17 cellular contexts compared by ENCODE assay signal in the genomic region with DNA sequence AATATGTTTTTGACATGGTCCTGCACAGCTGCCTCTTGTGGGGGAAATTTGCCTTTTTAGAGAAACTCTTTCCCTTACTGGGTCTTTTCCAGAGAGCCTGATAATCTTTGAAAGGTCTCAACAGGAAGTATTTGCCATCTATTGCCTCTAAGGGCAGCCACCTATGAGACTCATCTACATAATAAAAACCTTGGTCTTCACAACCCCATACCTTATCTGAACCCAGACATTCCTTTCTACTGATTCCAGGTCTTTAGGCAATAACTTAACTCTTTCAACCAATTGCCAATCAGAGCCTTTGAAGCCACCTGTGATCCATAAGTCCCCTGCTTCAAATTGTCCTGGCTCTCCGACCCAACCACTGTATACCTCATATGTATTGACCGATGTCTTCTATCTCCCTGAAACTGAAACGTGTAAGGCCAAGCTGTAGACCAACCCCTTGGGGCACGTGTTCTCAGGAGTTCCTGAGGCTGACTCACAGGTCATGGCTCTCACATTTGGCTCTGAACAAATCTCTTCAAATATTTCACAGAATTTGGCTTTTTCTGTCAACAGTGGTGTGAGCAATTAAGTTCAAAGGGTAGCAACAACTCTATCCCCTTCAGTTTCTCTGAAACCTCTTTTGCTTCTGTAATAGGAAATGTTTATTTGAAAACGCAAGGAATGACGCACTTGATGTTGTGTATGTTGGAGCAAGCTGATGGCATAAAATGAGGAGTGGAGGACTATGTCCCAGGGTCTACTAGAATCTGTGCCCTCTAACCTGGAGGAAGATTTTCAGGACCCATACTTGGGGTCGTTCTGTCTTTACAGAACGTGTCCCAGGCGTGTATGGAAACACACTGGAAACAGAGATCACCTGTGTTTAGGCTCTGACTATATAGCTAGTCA. TPM values are rescaled to one million over a fixed set of nuclear protein-coding genes. Genes with fewer than 3 reads are reported as not detected.
A peak's percentile ranks its signal among the peaks of the same experiment; 100 is the strongest.
DNase-seq lines count a peak whose midpoint lies in the region; ATAC-seq and TF ChIP-seq lines count a peak whose summit lies in the region.
"Had no signal": no experiment of that assay in that cellular context is flagged by ENCODE, and none has a peak within 500 bp of the region (broad histone marks: within the 10 kb centered on the region; RNA-seq: fewer than 3 reads in every experiment).

No MANE protein-coding gene starts in this region.

- H4K5ac ChIP-seq in IMR-90 (ENCODE audit: low read depth, low read length): no peak overlapping the region

- H3K18ac ChIP-seq in IMR-90 (ENCODE audit: low read depth, low read length): no peak overlapping the region

- TF ChIP-seq CTCF in Caco-2 (IDR thresholded peaks at IDR 0.05; ENCODE audit: insufficient read depth in 1 of 2, low read depth in 1 of 2, low read length in 1 of 2, severe bottlenecking in 1 of 2, unreplicated experiment in 1 of 2) (no peak), IMR-90 (conservative IDR thresholded peaks at IDR 0.05; ENCODE audit: low read depth, low read length) (no peak), mammary epithelial cell (conservative IDR thresholded peaks at IDR 0.05 in 1 of 2, IDR thresholded peaks at IDR 0.05 in 1 of 2; ENCODE audit: extremely low read depth in 1 of 2, insufficient read depth in 1 of 2, low read depth in 1 of 2, low read length in 2 of 2) (no peak), stomach (IDR thresholded peaks at IDR 0.05) (no peak), psoas muscle (IDR thresholded peaks at IDR 0.05) (no peak)

- no peak overlapping the region for H2BK20ac ChIP-seq in IMR-90 (ENCODE audit: low read depth, low read length)

- peak overlapping the region; percentile 46 for H3K27ac Mint-ChIP-seq in Caco-2 (ENCODE audit: unreplicated experiment)
- H3K27ac Mint-ChIP-seq: activated CD4-positive, alpha-beta T cell treated with anti-CD3 and anti-CD28 coated beads for 36 hours had no signal

- POLR2A ChIA-PET in Caco-2 (lab: Charles Lee): no interaction called here
- POLR2A ChIA-PET in IMR-90 (lab: Charles Lee; ENCODE audit: unreplicated experiment): no interaction called here

- ATAC-seq in IMR-90 (ENCODE audit: low read depth): peak; percentile 53
- ATAC-seq in psoas muscle: no peak
- ATAC-seq in HG02759 (IDR thresholded peaks at IDR 0.05; ENCODE audit: unreplicated experiment): no peak
- ATAC-seq: activated CD4-positive, alpha-beta T cell treated with anti-CD3 and anti-CD28 coated beads for 36 hours had no signal

- no peak for TF ChIP-seq RAD21 in IMR-90 (IDR thresholded peaks at IDR 0.05; ENCODE audit: low read length)

- peak; percentile 49 to 51 for DNase-seq in Caco-2
- peak; percentile 31 for DNase-seq in IMR-90
- DNase-seq in mammary epithelial cell: peak; percentile 37
- DNase-seq in kidney tubule cell (ENCODE audit: low spot score): peak; percentile 59
- no peak for DNase-seq in stomach
- no peak for DNase-seq in psoas muscle
- no peak for DNase-seq in effector CD4-positive, alpha-beta T cell
- DNase-seq: activated CD4-positive, alpha-beta T cell treated with anti-CD3 and anti-CD28 coated beads for 36 hours; activated T-cell treated with anti-CD3 and anti-CD28 coated beads, Interleukin-2, amount 50 U/mL, for 1 hour; erythroblast; H9; NCI-H187; NCI-H748 treated with DMSO at 0.1 percent for 48 hours; stimulated activated naive CD4-positive, alpha-beta T cell; T-helper 2 cell had no signal

- H3K27ac ChIP-seq in IMR-90 (ENCODE audit: insufficient read depth, low read length): no peak overlapping the region
- no peak overlapping the region for H3K27ac ChIP-seq in mammary epithelial cell (ENCODE audit: insufficient read depth, low read depth, low read length)
- no peak overlapping the region for H3K27ac ChIP-seq in stomach
- no peak overlapping the region for H3K27ac ChIP-seq in psoas muscle
- H3K27ac ChIP-seq: skin epidermis had no signal

- H4K8ac ChIP-seq in IMR-90 (ENCODE audit: low read depth in 2 of 2, low read length in 2 of 2): no peak overlapping the region

- intact Hi-C loops in Caco-2 (cut with micrococcal nuclease; ENCODE audit: unreplicated experiment) (loop anchor here (2.0 kb wide), 1 partner anchor 180 kb away; no protein-coding TSS in a partner anchor), IMR-90 (cut with micrococcal nuclease) (loop anchor here (5.0 kb wide), 1 partner anchor 98 kb away; no protein-coding TSS in a partner anchor), mammary epithelial cell (cut with micrococcal nuclease) (no loop called here), stomach (cut with DNase I; ENCODE audit: low total_unique reads) (loop anchor here (10.0 kb wide), 1 partner anchor 100 kb away; no protein-coding TSS in a partner anchor), psoas muscle (cut with DNase I) (loop anchor here in 1 of 2 donors (5.0 kb wide), 1 partner anchor 88 kb away; no protein-coding TSS in a partner anchor)

- no peaks in the 10 kb centered on the region for H3K79me1 ChIP-seq in IMR-90 (ENCODE audit: low read depth in 1 of 2, low read length in 2 of 2)

- H4K20me1 ChIP-seq in IMR-90 (ENCODE audit: insufficient read depth, low read length) (no peaks in the 10 kb centered on the region), mammary epithelial cell (ENCODE audit: insufficient read depth, low read length) (no peaks in the 10 kb centered on the region)

- H2AFZ ChIP-seq in IMR-90 (replicated peaks; ENCODE audit: low read length, poor library complexity) (no peak overlapping the region), mammary epithelial cell (ENCODE audit: low read depth, low read length) (no peak overlapping the region)

- no peak overlapping the region for H2AK9ac ChIP-seq in IMR-90 (replicated peaks; ENCODE audit: low read depth, low read length, poor library complexity)

- no peak overlapping the region for H3K23ac ChIP-seq in IMR-90 (ENCODE audit: low read depth, low read length)

- H3K4me3 Mint-ChIP-seq in Caco-2 (ENCODE audit: unreplicated experiment): peak overlapping the region; percentile 3
- H3K4me3 Mint-ChIP-seq: activated CD4-positive, alpha-beta T cell treated with anti-CD3 and anti-CD28 coated beads for 36 hours had no signal

- no peak overlapping the region for H3K14ac ChIP-seq in IMR-90 (replicated peaks; ENCODE audit: low read depth, low read length)

- no peaks in the 10 kb centered on the region for H3K36me3 Mint-ChIP-seq in Caco-2 (ENCODE audit: insufficient read depth, unreplicated experiment)

- no peaks in the 10 kb centered on the region for H3K27me3 Mint-ChIP-seq in Caco-2 (ENCODE audit: insufficient read depth, unreplicated experiment)

- H3K36me3 ChIP-seq in Caco-2 (ENCODE audit: control insufficient read depth, insufficient read depth, low read length) (no peaks in the 10 kb centered on the region), IMR-90 (ENCODE audit: control insufficient read depth, insufficient read depth, low read length) (no peaks in the 10 kb centered on the region), mammary epithelial cell (ENCODE audit: insufficient read depth, low read length) (no peaks in the 10 kb centered on the region), stomach (no peaks in the 10 kb centered on the region), psoas muscle (ENCODE audit: insufficient read depth in 1 of 2, low read depth in 1 of 2) (no peaks in the 10 kb centered on the region)

- WGBS in IMR-90 (ENCODE audit: extremely low coverage in 2 of 2, insufficient read length in 1 of 2), 2 experiments: 60% methylated on average over 2 of the region's 9 CpGs; no CpG with 5 or more reads in 1 of the 2 experiments
- WGBS in mammary epithelial cell (ENCODE audit: low coverage, missing lambda C conversion rate): 81% methylated on average over 9 of the region's 9 CpGs
- WGBS in stomach, 5 donors: 64 to 72% (median 66%) methylated on average over 9 of the region's 9 CpGs
- 80 to 86% (median 80%) methylated on average over 9 of the region's 9 CpGs for WGBS in psoas muscle, 3 donors

- no peak overlapping the region for H3K9ac ChIP-seq in IMR-90 (ENCODE audit: low read depth, low read length)
- no peak overlapping the region for H3K9ac ChIP-seq in mammary epithelial cell (ENCODE audit: insufficient read depth, low read length)

- H2BK15ac ChIP-seq in IMR-90 (ENCODE audit: low read depth, low read length): no peak overlapping the region

- H3K9me3 ChIP-seq in Caco-2 (no peaks in the 10 kb centered on the region), IMR-90 (ENCODE audit: control insufficient read depth, insufficient read depth, low read length) (no peaks in the 10 kb centered on the region), mammary epithelial cell (replicated peaks; ENCODE audit: insufficient read depth, low read length) (no peaks in the 10 kb centered on the region), stomach (peaks cover 0 to under 1% (median 0%) of the 10 kb centered on the region in 4 donors), psoas muscle (no peaks in the 10 kb centered on the region)

- no peak overlapping the region for H2BK120ac ChIP-seq in IMR-90 (ENCODE audit: low read depth, low read length)

- no peak for TF ChIP-seq EP300 in stomach (IDR thresholded peaks at IDR 0.05)

- in situ Hi-C loops in IMR-90 (cut with MboI; ENCODE audit: low sequenced_read_pairs): no loop called here
- in situ Hi-C loops in mammary epithelial cell (cut with MboI; ENCODE audit: low sequenced_read_pairs in 2 of 2): loop anchor here in 1 of 2 donors (10.0 kb wide), 2 partner anchors 180 to 210 kb away; no protein-coding TSS in a partner anchor

- no peaks in the 10 kb centered on the region for H3K27me3 ChIP-seq in Caco-2 (replicated peaks; ENCODE audit: control insufficient read depth, insufficient read depth, low read length)
- H3K27me3 ChIP-seq in IMR-90 (ENCODE audit: control insufficient read depth, insufficient read depth, low read length): peaks cover 45% of the 10 kb centered on the region
- H3K27me3 ChIP-seq in mammary epithelial cell (ENCODE audit: insufficient read depth, low read length): no peaks in the 10 kb centered on the region
- H3K27me3 ChIP-seq in stomach: peaks cover 0 to 57% (median 2%) of the 10 kb centered on the region in 3 donors
- no peaks in the 10 kb centered on the region for H3K27me3 ChIP-seq in psoas muscle (ENCODE audit: insufficient read depth in 3 of 3, low read length in 2 of 3)

- no peak overlapping the region for H3K56ac ChIP-seq in IMR-90 (ENCODE audit: extremely low read depth, insufficient read depth, low read length)

- H3K9me3 Mint-ChIP-seq in Caco-2 (ENCODE audit: unreplicated experiment): no peaks in the 10 kb centered on the region

- H3K4me1 ChIP-seq in Caco-2: peaks cover 16% of the 10 kb centered on the region
- no peaks in the 10 kb centered on the region for H3K4me1 ChIP-seq in IMR-90 (ENCODE audit: control insufficient read depth, insufficient read depth, low read length)
- H3K4me1 ChIP-seq in mammary epithelial cell (ENCODE audit: insufficient read depth, low read length): no peaks in the 10 kb centered on the region
- peaks cover 0 to 8% (median under 1%) of the 10 kb centered on the region in 4 donors for H3K4me1 ChIP-seq in stomach
- peaks cover 15% of the 10 kb centered on the region for H3K4me1 ChIP-seq in psoas muscle

- no peaks in the 10 kb centered on the region for H3K79me2 ChIP-seq in mammary epithelial cell (ENCODE audit: insufficient read depth, low read length)

- H3K4me2 ChIP-seq in IMR-90 (ENCODE audit: low read depth, low read length): no peak overlapping the region
- H3K4me2 ChIP-seq in mammary epithelial cell (ENCODE audit: insufficient read depth, low read depth, low read length): no peak overlapping the region

- CTCF ChIA-PET in Caco-2 (lab: Charles Lee) (interaction anchor here (0.5 to 1.0 kb wide), 4 partner anchors 24 to 181 kb away, joined by 3 to 6 read pairs (median 4); no protein-coding TSS in a partner anchor), IMR-90 (lab: Yijun Ruan, JAX) (interaction anchor here (0.7 kb wide), 1 partner anchor 181 kb away, joined by 3 read pairs; no protein-coding TSS in a partner anchor), mammary epithelial cell (lab: Charles Lee; ENCODE audit: low non-redundant PET) (no interaction called here)

- no peak overlapping the region for H3K4me3 ChIP-seq in Caco-2 (ENCODE audit: low read depth, low read length)
- no peak overlapping the region for H3K4me3 ChIP-seq in IMR-90 (ENCODE audit: insufficient read depth, low read depth, low read length)
- no peak overlapping the region for H3K4me3 ChIP-seq in mammary epithelial cell (replicated peaks in 1 of 3; ENCODE audit: insufficient read depth in 1 of 3, low read depth in 2 of 3, low read length in 3 of 3)
- H3K4me3 ChIP-seq in stomach: no peak overlapping the region
- no peak overlapping the region for H3K4me3 ChIP-seq in psoas muscle
- H3K4me3 ChIP-seq: skin epidermis had no signal

- TF ChIP-seq POLR2A in IMR-90 (IDR thresholded peaks at IDR 0.05; ENCODE audit: low read depth, low read length) (no peak), stomach (IDR thresholded peaks at IDR 0.05) (no peak)

- no peak overlapping the region for H4K91ac ChIP-seq in IMR-90 (ENCODE audit: insufficient read depth, low read depth, low read length)

- no peak overlapping the region; the same call in 1 of the 2 replicates for H2AK5ac ChIP-seq in IMR-90 (ENCODE audit: low read depth, low read length)

- H3K9me1 ChIP-seq in IMR-90 (ENCODE audit: insufficient read depth, low read length): no peaks in the 10 kb centered on the region; the same call in 1 of the 2 replicates

- dilution Hi-C loops in IMR-90 (cut with HindIII; ENCODE audit: low sequenced_read_pairs, unreplicated experiment): no loop called here
- dilution Hi-C loops in mammary epithelial cell (cut with HindIII; ENCODE audit: low sequenced_read_pairs): loop anchor here (5.0 kb wide), 2 partner anchors 48 to 78 kb away; no protein-coding TSS in a partner anchor

- H3K4ac ChIP-seq in IMR-90 (ENCODE audit: low read depth, low read length): no peak overlapping the region

- TSS peak; percentile 84 for BruUV-seq in Caco-2 (replicated peaks; lab: Mats Ljungman, UMichigan)
- BruUV-seq in IMR-90 (replicated peaks; lab: Mats Ljungman, UMichigan): no TSS peak
- BruUV-seq in mammary epithelial cell (replicated peaks; lab: Mats Ljungman, UMichigan): no TSS peak

- H3K4me1 Mint-ChIP-seq in Caco-2 (ENCODE audit: low read depth, unreplicated experiment): peaks cover 15% of the 10 kb centered on the region

- H2BK5ac ChIP-seq in IMR-90 (ENCODE audit: low read depth, low read length, poor library complexity, severe bottlenecking): no peak overlapping the region

RNA-seq across cellular contexts. Expression of a gene that starts 49.2 kb away (rescaled TPM):
- total RNA-seq in Caco-2 (2022) (350 and 392 TPM in 2 replicates), IMR-90 (2012; rRNA removed) (163 and 241 TPM in 2 replicates), mammary epithelial cell (100 to 1,000 TPM; 142 to 333 TPM), stomach (100 to 1,000 TPM in 4 of 5 donors, 10 to 100 TPM in 1; 48.4 to 401 (median 202) TPM), psoas muscle (100 to 1,000 TPM; 222 to 535 (median 414) TPM)
- polyA plus RNA-seq in IMR-90 (2012; rRNA removed) (163 and 181 TPM in 2 replicates), mammary epithelial cell (337 TPM), stomach (10 to 100 TPM; 44.3 to 83.9 (median 51.9) TPM), psoas muscle (100 to 1,000 TPM; 163 to 381 (median 354) TPM)
- 141 and 165 TPM in 2 replicates for polyA plus RNA-seq in IMR-90 (2012; cell fraction: cytosol; rRNA removed)
- polyA plus RNA-seq in IMR-90 (2012; cell fraction: nucleus; rRNA removed; ENCODE audit: low replicate concordance): 111 and 312 TPM in 2 replicates
- polyA minus RNA-seq in mammary epithelial cell: 310 TPM

Comparison
In these comparisons a context has a peak if more than half of its experiments do, and no peak if none do; other contexts are left out.
1. DNase-seq: peak in Caco-2 (2 of 2), IMR-90 (single experiment), mammary epithelial cell (single experiment) and kidney tubule cell (single experiment); none in stomach (single experiment), psoas muscle (0 of 2) and effector CD4-positive, alpha-beta T cell (single experiment).